17 cellular contexts compared by ENCODE assay signal in the genomic region with DNA sequence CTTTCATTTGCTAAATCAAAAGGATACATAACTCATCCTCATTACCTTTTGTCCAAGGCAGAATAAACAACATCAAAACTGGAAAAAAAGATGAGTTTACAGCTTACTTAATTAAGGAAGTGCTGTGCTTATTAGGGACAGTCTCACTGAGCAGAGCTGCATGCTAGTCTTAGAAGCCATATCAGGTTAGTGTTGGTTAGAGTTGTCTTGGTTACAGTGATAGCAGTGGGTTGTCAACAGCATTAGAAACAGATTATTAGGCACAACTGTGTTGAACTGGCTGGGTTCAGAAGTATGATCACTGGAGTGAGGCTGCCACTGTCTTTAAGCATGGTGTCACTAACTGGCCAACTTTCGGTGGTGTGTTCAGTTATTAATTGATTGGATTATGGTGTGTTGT.
"Had no signal": no experiment of that assay in that cellular context is flagged by ENCODE, and none has a peak within 500 bp of the region (broad histone marks: within the 10 kb centered on the region; RNA-seq: fewer than 3 reads in every experiment).

No MANE protein-coding gene starts in this region.

- H2AFZ ChIP-seq: parathyroid adenoma had no signal

- H3K27me3 ChIP-seq: adrenal gland, left lung, neutrophil, thyroid gland, uterus had no signal

- ATAC-seq: activated CD8-positive, alpha-beta T cell treated with anti-CD3 and anti-CD28 coated beads for 36 hours; activated T-cell treated with anti-CD3 and anti-CD28 coated beads, Interleukin-2, amount 50 U/mL, for 4 hours; left lung; natural killer cell; stimulated activated naive B cell treated with anti-CD40 and anti-IgM and Interleukin-4, amounts not matched to agents 10 μg/mL and 1 μg/mL and 100 μg/mL, for 72 hours had no signal

- H3K36me3 ChIP-seq: adrenal gland, left lung, neutrophil, thyroid gland, uterus had no signal

- H3K4me1 ChIP-seq: adrenal gland, left lung, parathyroid adenoma, thyroid gland, uterus had no signal

- H3K27ac ChIP-seq: adrenal gland, left lung, neutrophil, parathyroid adenoma, thyroid gland, uterus had no signal

- DNase-seq: activated CD4-positive, alpha-beta T cell treated with anti-CD3 and anti-CD28 coated beads for 4 hours; activated CD8-positive, alpha-beta T cell treated with anti-CD3 and anti-CD28 coated beads for 36 hours; activated effector memory CD4-positive, alpha-beta T cell treated with Interleukin-2 at 50 U/mL for 16 hours; activated T-cell treated with anti-CD3 and anti-CD28 coated beads, Interleukin-2, amount 50 U/mL, for 4 hours; adrenal gland; effector memory CD4-positive, alpha-beta T cell; islet precursor cell; left lung; mammary epithelial cell; natural killer cell; retina; stimulated activated CD4-positive, alpha-beta T cell treated with anti-CD3 and anti-CD28 coated beads, Interleukin-2, amount 100 ng/mL, for 48 hours; stimulated activated naive B cell treated with anti-CD40 and anti-IgM and Interleukin-4, amounts not matched to agents 10 μg/mL and 1 μg/mL and 100 μg/mL, for 72 hours; thyroid gland; uterus had no signal

- H3K9me3 ChIP-seq: adrenal gland, neutrophil, thyroid gland, uterus had no signal

- H3K9ac ChIP-seq: parathyroid adenoma had no signal

- H3K79me2 ChIP-seq: parathyroid adenoma had no signal

- H3K4me3 ChIP-seq: adrenal gland, left lung, thyroid gland, uterus had no signal
